Comparison of ENCODE assay signal across 17 cellular contexts in the genomic region with DNA sequence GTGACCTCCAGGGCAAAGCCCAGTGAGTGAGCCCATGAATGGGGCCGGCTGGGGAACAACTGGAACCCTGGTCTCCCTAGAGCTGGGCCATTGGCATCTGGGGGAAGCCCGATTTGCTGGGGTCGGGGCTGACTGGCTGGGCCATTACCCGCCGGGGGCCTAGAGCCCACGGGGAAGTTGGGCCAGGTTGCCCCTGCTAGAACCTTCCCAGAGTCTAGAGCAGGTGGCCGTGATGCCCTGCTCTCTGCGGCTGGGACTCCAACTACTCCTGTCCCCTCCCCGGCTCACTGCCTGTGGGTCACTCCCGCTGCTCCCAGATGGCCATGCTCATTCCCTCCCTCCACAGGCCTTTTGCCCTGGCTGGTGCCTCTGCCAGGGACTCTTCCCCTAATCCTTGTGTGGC. TPM values are rescaled to one million over a fixed set of nuclear protein-coding genes. Genes with fewer than 3 reads are reported as not detected.
DNase-seq lines count a peak whose midpoint lies in the region; ATAC-seq, FAIRE-seq and TF ChIP-seq lines count a peak whose summit lies in the region.
"Had no signal": no experiment of that assay in that cellular context is flagged by ENCODE, and none has a peak within 500 bp of the region (broad histone marks: within the 10 kb centered on the region; RNA-seq: fewer than 3 reads in every experiment).

No MANE protein-coding gene starts in this region.

- H3K4me1 ChIP-seq in BLaER1 (peaks cover 70% of the 10 kb centered on the region), K562 (replicated peaks in 1 of 2; ENCODE audit: control insufficient read depth in 2 of 2, insufficient read depth in 2 of 2, low read length in 2 of 2) (peaks cover 21 to 62% of the 10 kb centered on the region in 2 experiments; a peak in 4 of 5 replicates), gastroesophageal sphincter (no peaks in the 10 kb centered on the region), right atrium auricular region (no peaks in the 10 kb centered on the region)

- TF ChIP-seq EP300 in K562 (IDR thresholded peaks at IDR 0.05; ENCODE audit: low read length) (no peak), gastroesophageal sphincter (IDR thresholded peaks at IDR 0.05) (no peak)

- DNase-seq in H7 (peak; percentile 69), K562 (ENCODE audit: extremely low read depth in 1 of 4, low spot score in 3 of 4) (no peak), glutamatergic neuron (peak; percentile 47), iPS-NIHi7 (ENCODE audit: extremely low spot score) (no peak), right atrium auricular region (ENCODE audit: low spot score) (no peak)
- DNase-seq: CD4-positive, alpha-beta memory T cell; DMS79; HCEC 1CT had no signal

- peaks cover 19% of the 10 kb centered on the region for H3K27me3 Mint-ChIP-seq in glutamatergic neuron (ENCODE audit: unreplicated experiment)

- no peak overlapping the region for H2AFZ ChIP-seq in K562 (ENCODE audit: low read depth, low read length)
- H2AFZ ChIP-seq: GM23338 had no signal

- H3K79me2 ChIP-seq in K562 (ENCODE audit: control insufficient read depth, insufficient read depth, low read length): peaks cover 11% of the 10 kb centered on the region

- FAIRE-seq in K562 (lab: Jason Lieb, UNC): no peak
- FAIRE-seq: A204.1, G401.6, GM12891 had no signal

- CTCF ChIA-PET in K562 (lab: Yijun Ruan, JAX; ENCODE audit: low intra/inter-chr PET ratio): no interaction called here

- peaks cover 14% of the 10 kb centered on the region for H3K9me3 Mint-ChIP-seq in glutamatergic neuron (ENCODE audit: unreplicated experiment)
- H3K9me3 Mint-ChIP-seq: GM23338 had no signal

- H3K4me3 ChIP-seq in BLaER1 (no peak overlapping the region), H7 (ENCODE audit: insufficient read depth, low read depth, low read length) (no peak overlapping the region), K562 (no peak overlapping the region), gastroesophageal sphincter (no peak overlapping the region), right atrium auricular region (no peak overlapping the region)
- H3K4me3 ChIP-seq: GM23338 had no signal

- in situ Hi-C loops in K562 (cut with MboI): no loop called here

- no peaks in the 10 kb centered on the region for H4K20me1 ChIP-seq in BLaER1
- peaks cover 16% of the 10 kb centered on the region; the same call in 1 of the 2 replicates for H4K20me1 ChIP-seq in K562 (replicated peaks; ENCODE audit: control insufficient read depth, insufficient read depth, low read length)

- 79% methylated on average over 8 of the region's 10 CpGs for WGBS in K562 (ENCODE audit: insufficient coverage, low coverage, missing lambda C conversion rate)
- WGBS in gastroesophageal sphincter (ENCODE audit: low coverage in 1 of 2), 2 donors: no CpG with 5 or more reads among the region's 10 CpGs

- TF ChIP-seq CTCF in K562 (IDR thresholded peaks at IDR 0.05 in 2 of 3, conservative IDR thresholded peaks at IDR 0.05 in 1 of 3; ENCODE audit: insufficient read depth in 2 of 3, low read depth in 1 of 3, low read length in 3 of 3): no peak
- no peak for TF ChIP-seq CTCF in glutamatergic neuron (IDR thresholded peaks at IDR 0.05; ENCODE audit: partially characterized antibody, unreplicated experiment)
- no peak for TF ChIP-seq CTCF in gastroesophageal sphincter (IDR thresholded peaks at IDR 0.05)
- TF ChIP-seq CTCF in right atrium auricular region (IDR thresholded peaks at IDR 0.05): no peak

- H3K27ac ChIP-seq in BLaER1: 0 out of 2 replicates have a peak overlapping the region, but pooled peaks have one; percentile 35
- H3K27ac ChIP-seq in K562 (ENCODE audit: extremely low read depth, low read depth, low read length): no peak overlapping the region
- no peak overlapping the region for H3K27ac ChIP-seq in gastroesophageal sphincter
- H3K27ac ChIP-seq in right atrium auricular region: no peak overlapping the region
- H3K27ac ChIP-seq: C4-2B, HL-60 had no signal

- no peaks in the 10 kb centered on the region for H3K36me3 ChIP-seq in BLaER1
- no peaks in the 10 kb centered on the region for H3K36me3 ChIP-seq in H7 (replicated peaks; ENCODE audit: control insufficient read depth, insufficient read depth, low read length)
- peaks cover 10% of the 10 kb centered on the region; the same call in 2 of the 3 replicates for H3K36me3 ChIP-seq in K562 (ENCODE audit: control insufficient read depth, insufficient read depth, low read length)
- no peaks in the 10 kb centered on the region for H3K36me3 ChIP-seq in gastroesophageal sphincter
- no peaks in the 10 kb centered on the region for H3K36me3 ChIP-seq in right atrium auricular region

- H3K4me2 ChIP-seq in BLaER1 (peak overlapping the region; percentile 58), K562 (ENCODE audit: insufficient read depth, low read length) (no peak overlapping the region)
- H3K4me2 ChIP-seq: GM23338 had no signal

- peaks cover 8% of the 10 kb centered on the region for H3K9me1 ChIP-seq in K562 (ENCODE audit: control insufficient read depth, insufficient read depth, low read length)

- TF ChIP-seq POLR2A in K562 (conservative IDR thresholded peaks at IDR 0.05) (no peak), gastroesophageal sphincter (IDR thresholded peaks at IDR 0.05) (no peak)

- intact Hi-C loops in K562 (cut with micrococcal nuclease): no loop called here

- ATAC-seq in K562 (no peak), gastroesophageal sphincter (no peak)
- ATAC-seq: GM23338 had no signal

- H3K27me3 ChIP-seq in BLaER1 (no peaks in the 10 kb centered on the region), H7 (ENCODE audit: control insufficient read depth, insufficient read depth, low read length) (no peaks in the 10 kb centered on the region), K562 (ENCODE audit: control insufficient read depth in 2 of 2, insufficient read depth in 2 of 2, low read length in 2 of 2) (no peaks in the 10 kb centered on the region), gastroesophageal sphincter (peaks cover 27% of the 10 kb centered on the region), right atrium auricular region (no peaks in the 10 kb centered on the region)

- no peaks in the 10 kb centered on the region for H3K36me3 Mint-ChIP-seq in glutamatergic neuron (ENCODE audit: unreplicated experiment)
- H3K36me3 Mint-ChIP-seq: CD4-positive, alpha-beta memory T cell had no signal

- no TSS peak for BruUV-seq in K562 (replicated peaks; lab: Mats Ljungman, UMichigan)

- H3K9ac ChIP-seq in BLaER1: no peak overlapping the region
- H3K9ac ChIP-seq in K562 (ENCODE audit: insufficient read depth in 1 of 2, low read depth in 2 of 2, low read length in 2 of 2): peak overlapping the region in 1 of 2 experiments; percentile 65; a peak in 2 of 4 replicates

- POLR2A ChIA-PET in K562 (lab: Yijun Ruan, JAX): interaction anchor here (1.0 kb wide), 1 partner anchor 9 kb away, joined by 4 read pairs; no protein-coding TSS in a partner anchor

- H3K9me3 ChIP-seq in BLaER1: no peaks in the 10 kb centered on the region
- no peaks in the 10 kb centered on the region for H3K9me3 ChIP-seq in K562 (replicated peaks; ENCODE audit: control insufficient read depth, insufficient read depth, low read depth, low read length)
- H3K9me3 ChIP-seq in gastroesophageal sphincter: no peaks in the 10 kb centered on the region
- no peaks in the 10 kb centered on the region for H3K9me3 ChIP-seq in right atrium auricular region

- H3K27ac Mint-ChIP-seq in glutamatergic neuron (ENCODE audit: unreplicated experiment): no peak overlapping the region
- H3K27ac Mint-ChIP-seq: GM23338 had no signal

- TF ChIP-seq RAD21 in K562 (CRISPR knock-in tag; conservative IDR thresholded peaks at IDR 0.05 in 1 of 2, IDR thresholded peaks at IDR 0.05 in 1 of 2): no peak

- peak overlapping the region; percentile 7 for H3K4me3 Mint-ChIP-seq in glutamatergic neuron (ENCODE audit: unreplicated experiment)
- H3K4me3 Mint-ChIP-seq: B cell, GM23338 had no signal

- peaks cover 29% of the 10 kb centered on the region for H3K4me1 Mint-ChIP-seq in glutamatergic neuron (ENCODE audit: low read depth, unreplicated experiment)

TF ChIP-seq in K562, 482 proteins besides CTCF, POLR2A, EP300 and RAD21 (continues in another document):
- TF ChIP-seq RBM22 (IDR thresholded peaks at IDR 0.05; ENCODE audit: low read depth, low read length, poor library complexity, severe bottlenecking): peak; percentile 68

RNA-seq across cellular contexts. Expression of gene NOL4L, which starts 24.2 kb away (rescaled TPM):
- 26.6 and 28.1 TPM in 2 replicates for total RNA-seq in H7 (2014; rRNA removed; shearing (Covaris generic))
- total RNA-seq in K562 (2011; cell fraction: chromatin; rRNA removed; ENCODE audit: low replicate concordance): 83.7 and 101 TPM in 2 replicates
- 37.2 and 38.4 TPM in 2 replicates for total RNA-seq in K562 (2011; cell fraction: nucleolus; rRNA removed)
- total RNA-seq in K562 (2011; cell fraction: nucleoplasm; rRNA removed): 54.0 and 63.1 TPM in 2 replicates
- total RNA-seq in K562 (2014; rRNA removed) (14.8 and 17.9 TPM in 2 replicates), K562 (2014; rRNA removed; fragmentation: Illumina TruSeq; extraction: Trizol) (9.7 and 10.6 TPM in 2 replicates), K562 (2015; rRNA removed; fragmentation: Illumina TruSeq; extraction: Trizol) (13.8 and 14.1 TPM in 2 replicates), K562 (2021) (33.2 and 36.2 TPM in 2 replicates), glutamatergic neuron (ENCODE audit: unreplicated experiment) (106 TPM), gastroesophageal sphincter (10 to 100 TPM in 2 of 4 donors, 1 to 10 TPM in 2; 9.0 to 14.7 (median 10.8) TPM), right atrium auricular region (10 to 100 TPM in 1 of 2 donors, 1 to 10 TPM in 1; 7.6 to 10.4 TPM)
- polyA plus RNA-seq in K562 (2011; rRNA removed) (11.6 and 15.4 TPM in 2 replicates), K562 (2014; fragmentation: Illumina TruSeq; extraction: Trizol) (14.8 and 16.0 TPM in 2 replicates), K562 (2014; fragmentation: Nextera tagmentation; extraction: Ambion mirVana) (1 to 10 TPM; 5.1 to 6.6 TPM), K562 (2014; rRNA removed) (13.6 and 15.9 TPM in 2 replicates)
- 9.9 and 14.8 TPM in 2 replicates for polyA plus RNA-seq in K562 (2011; cell fraction: cytosol; rRNA removed)
- 42.8 and 74.6 TPM in 2 replicates for polyA plus RNA-seq in K562 (2011; cell fraction: nucleus; rRNA removed)
- polyA plus RNA-seq in K562 (2012): 15.9 and 17.9 TPM in 2 replicates
- 10.1 and 11.5 TPM in 2 replicates for polyA minus RNA-seq in K562 (2011; rRNA and poly(A)+ RNA removed)
- polyA minus RNA-seq in K562 (2011; cell fraction: cytosol; rRNA and poly(A)+ RNA removed): 15.5 and 25.2 TPM in 2 replicates
- polyA minus RNA-seq in K562 (2011; cell fraction: nucleus; rRNA and poly(A)+ RNA removed): 17.2 and 19.1 TPM in 2 replicates

Comparison
In these comparisons a context has a peak if more than half of its experiments do, and no peak if none do; other contexts are left out.
1. DNase-seq: peak in H7 (single experiment) and glutamatergic neuron (single experiment); none in K562 (0 of 4), iPS-NIHi7 (single experiment) and right atrium auricular region (single experiment).